Comparison of ENCODE assay signal across 16 cellular contexts in the genomic region with DNA sequence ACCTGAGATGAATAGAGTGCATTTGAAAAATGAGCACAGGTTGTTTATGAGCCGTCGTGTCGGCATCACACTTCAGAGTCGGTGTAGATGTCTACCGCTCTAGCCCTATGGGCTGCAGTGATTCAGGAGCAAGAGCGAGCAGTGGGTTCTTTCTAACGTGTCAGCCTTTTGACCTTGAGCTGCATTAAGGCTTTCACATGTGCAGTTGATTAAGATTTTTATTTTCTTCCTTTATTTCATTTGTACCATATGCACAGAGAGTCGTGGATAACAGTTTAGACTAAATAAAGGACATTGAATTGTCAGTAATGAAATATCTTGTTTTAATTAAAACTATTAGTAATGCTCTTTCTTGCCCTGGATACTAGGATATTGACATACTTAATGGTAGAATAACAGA.
DNase-seq lines count a peak whose midpoint lies in the region; ATAC-seq, FAIRE-seq and TF ChIP-seq lines count a peak whose summit lies in the region.
"Had no signal": no experiment of that assay in that cellular context is flagged by ENCODE, and none has a peak within 500 bp of the region (broad histone marks: within the 10 kb centered on the region; RNA-seq: fewer than 3 reads in every experiment).

No MANE protein-coding gene starts in this region.

- peak; percentile 53 for FAIRE-seq in endometrium (lab: Jason Lieb, UNC)
- FAIRE-seq: GM19239 had no signal

- H3K36me3 ChIP-seq in right atrium auricular region, result no peaks in the 10 kb centered on the region
- H3K36me3 ChIP-seq in psoas muscle (ENCODE audit: insufficient read depth in 1 of 2, low read depth in 1 of 2), result no peaks in the 10 kb centered on the region

- H3K27me3 ChIP-seq in right cardiac atrium (ENCODE audit: control insufficient read depth, insufficient read depth) (no peaks in the 10 kb centered on the region), right atrium auricular region (no peaks in the 10 kb centered on the region), psoas muscle (ENCODE audit: insufficient read depth in 3 of 3, low read length in 2 of 3) (no peaks in the 10 kb centered on the region)
- H3K27me3 ChIP-seq: BLaER1 treated with 17β-estradiol and CSF1 and Interleukin-3, amounts not matched to agents 10 nM and 100 nM had no signal

- peaks cover 16% of the 10 kb centered on the region for H3K4me1 ChIP-seq in right cardiac atrium (ENCODE audit: control insufficient read depth, insufficient read depth, low read length)
- peaks cover 0 to 62% of the 10 kb centered on the region in 2 donors for H3K4me1 ChIP-seq in right atrium auricular region
- H3K4me1 ChIP-seq in psoas muscle, result peaks cover 48% of the 10 kb centered on the region

- H3K4me3 ChIP-seq in right cardiac atrium (ENCODE audit: low read length), result no peak overlapping the region
- H3K4me3 ChIP-seq in right atrium auricular region, result no peak overlapping the region
- no peak overlapping the region for H3K4me3 ChIP-seq in psoas muscle
- H3K4me3 ChIP-seq: BLaER1 treated with 17β-estradiol and CSF1 and Interleukin-3, amounts not matched to agents 10 nM and 100 nM had no signal

- DNase-seq in right cardiac atrium, result no peak
- no peak for DNase-seq in right atrium auricular region (ENCODE audit: low spot score)
- no peak for DNase-seq in psoas muscle
- no peak for DNase-seq in NAMALWA (ENCODE audit: low spot score)
- DNase-seq: 8988T; CD4-positive, CD25-positive, alpha-beta regulatory T cell; DMS53; GF-D8; GOT3; H9 had no signal

- intact Hi-C loops in right cardiac atrium (cut with DNase I), result no loop called here
- intact Hi-C loops in psoas muscle (cut with DNase I), result loop anchor here in 1 of 2 donors (10.0 kb wide), 1 partner anchor 365 kb away; the partner anchor contains the start of gene PTPRG

- ATAC-seq in right cardiac atrium (no peak), psoas muscle (no peak), HG02623 (IDR thresholded peaks at IDR 0.05; ENCODE audit: unreplicated experiment) (no peak), HG02610 (IDR thresholded peaks at IDR 0.05; ENCODE audit: unreplicated experiment) (no peak)

- H3K27ac ChIP-seq in right cardiac atrium (ENCODE audit: low read length) (peak overlapping the region; percentile 12), right atrium auricular region (peak overlapping the region in 1 of 2 donors; percentile 83), psoas muscle (peak overlapping the region; percentile 90)
- H3K27ac ChIP-seq: BLaER1 treated with 17β-estradiol and CSF1 and Interleukin-3, amounts not matched to agents 10 nM and 100 nM; HL-60 had no signal

- 94% methylated on average over 8 of the region's 8 CpGs for WGBS in right cardiac atrium
- 60 to 89% (median 68%) methylated on average over 8 of the region's 8 CpGs for WGBS in psoas muscle, 3 donors

- TF ChIP-seq CTCF in right atrium auricular region (IDR thresholded peaks at IDR 0.05) (no peak), psoas muscle (IDR thresholded peaks at IDR 0.05) (no peak)

- H3K9me3 ChIP-seq in right cardiac atrium (ENCODE audit: control insufficient read depth, low read length), result no peaks in the 10 kb centered on the region
- no peaks in the 10 kb centered on the region for H3K9me3 ChIP-seq in right atrium auricular region
- H3K9me3 ChIP-seq in psoas muscle, result peaks cover 3% of the 10 kb centered on the region
